12 cellular contexts compared by ENCODE assay signal in genomic region chr9:38018230-38018963, GRCh38. TPM values are rescaled to one million over a fixed set of nuclear protein-coding genes. Genes with fewer than 3 reads are reported as not detected.
DNase-seq lines count a peak whose midpoint lies in the region; ATAC-seq and TF ChIP-seq lines count a peak whose summit lies in the region.
"Had no signal": no experiment of that assay in that cellular context is flagged by ENCODE, and none has a peak within 500 bp of the region (broad histone marks: within the 10 kb centered on the region; RNA-seq: fewer than 3 reads in every experiment).

No MANE protein-coding gene starts in this region.

- no peak overlapping the region for H3K4me3 ChIP-seq in BLaER1 treated with 17β-estradiol and CSF1 and Interleukin-3, amounts not matched to agents 10 nM and 100 nM
- H3K4me3 ChIP-seq in SK-N-SH (ENCODE audit: low read depth in 2 of 2, low read length in 1 of 2) (peak overlapping the region in 1 of 2 experiments; percentile 12; a peak in 1 of 4 replicates), fibroblast of lung (replicated peaks in 1 of 4; ENCODE audit: control extremely low read depth in 1 of 4, insufficient read depth in 1 of 4, low read depth in 3 of 4, low read length in 4 of 4) (no peak overlapping the region), testis (no peak overlapping the region)

- H3K4me1 ChIP-seq in BLaER1 treated with 17β-estradiol and CSF1 and Interleukin-3, amounts not matched to agents 10 nM and 100 nM = peaks cover under 1 to 51% (median 33%) of the 10 kb centered on the region in 10 experiments; a peak in 18 of 20 replicates
- H3K4me1 ChIP-seq in SK-N-SH (ENCODE audit: control insufficient read depth in 1 of 2, insufficient read depth in 2 of 2, low read depth in 1 of 2, low read length in 1 of 2) = peaks cover 60 to 71% of the 10 kb centered on the region in 2 experiments
- peaks cover 23% of the 10 kb centered on the region for H3K4me1 ChIP-seq in fibroblast of lung (ENCODE audit: control insufficient read depth, extremely low read depth, insufficient read depth, low read length)
- no peaks in the 10 kb centered on the region for H3K4me1 ChIP-seq in testis

- H3K79me2 ChIP-seq in SK-N-SH (ENCODE audit: insufficient read depth) (peaks cover 98% of the 10 kb centered on the region), fibroblast of lung (ENCODE audit: control insufficient read depth, insufficient read depth, low read length) (peaks cover 40% of the 10 kb centered on the region)

- peak overlapping the region in 6 of 11 experiments; percentile 66 to 78 (median 69); a peak in 9 of 22 replicates for H3K4me2 ChIP-seq in BLaER1 treated with 17β-estradiol and CSF1 and Interleukin-3, amounts not matched to agents 10 nM and 100 nM
- peak overlapping the region; percentile 72 for H3K4me2 ChIP-seq in SK-N-SH
- peak overlapping the region; percentile 49 for H3K4me2 ChIP-seq in fibroblast of lung (ENCODE audit: extremely low read depth, insufficient read depth, low read length)

- H3K4me1 Mint-ChIP-seq in osteocyte (ENCODE audit: unreplicated experiment) = peaks cover 63% of the 10 kb centered on the region

- no peaks in the 10 kb centered on the region for H3K9me3 Mint-ChIP-seq in osteocyte (ENCODE audit: unreplicated experiment)

- no peaks in the 10 kb centered on the region for H3K27me3 ChIP-seq in BLaER1 treated with 17β-estradiol and CSF1 and Interleukin-3, amounts not matched to agents 10 nM and 100 nM
- no peaks in the 10 kb centered on the region for H3K27me3 ChIP-seq in SK-N-SH (ENCODE audit: insufficient read depth)
- no peaks in the 10 kb centered on the region for H3K27me3 ChIP-seq in fibroblast of lung (ENCODE audit: control insufficient read depth, insufficient read depth, low read length)
- H3K27me3 ChIP-seq in testis = no peaks in the 10 kb centered on the region
- H3K27me3 ChIP-seq: BE2C had no signal

- H3K9me3 ChIP-seq in BLaER1 treated with 17β-estradiol and CSF1 and Interleukin-3, amounts not matched to agents 10 nM and 100 nM (replicated peaks in 1 of 11) = no peaks in the 10 kb centered on the region
- no peaks in the 10 kb centered on the region for H3K9me3 ChIP-seq in SK-N-SH
- no peaks in the 10 kb centered on the region for H3K9me3 ChIP-seq in fibroblast of lung (ENCODE audit: control insufficient read depth, insufficient read depth, low read depth, low read length)
- no peaks in the 10 kb centered on the region for H3K9me3 ChIP-seq in testis
- H3K9me3 ChIP-seq: BE2C, neutrophil had no signal

- H3K9me2 ChIP-seq in SK-N-SH = no peaks in the 10 kb centered on the region

- POLR2A ChIA-PET in SK-N-SH (lab: Yijun Ruan, JAX) = interaction anchor here (1.1 to 1.4 kb wide), 4 partner anchors 20 to 80 kb away, joined by 3 to 6 read pairs (median 3); no protein-coding TSS in a partner anchor

- peaks cover 0 to 12% (median 0%) of the 10 kb centered on the region in 11 experiments; a peak in 1 of 22 replicates for H3K36me3 ChIP-seq in BLaER1 treated with 17β-estradiol and CSF1 and Interleukin-3, amounts not matched to agents 10 nM and 100 nM
- H3K36me3 ChIP-seq in SK-N-SH (replicated peaks in 1 of 2; ENCODE audit: control insufficient read depth in 1 of 2, insufficient read depth in 2 of 2, low read length in 1 of 2) = peaks cover 14 to 30% of the 10 kb centered on the region in 2 experiments
- H3K36me3 ChIP-seq in fibroblast of lung (ENCODE audit: control insufficient read depth, insufficient read depth, low read length) = peaks cover 2% of the 10 kb centered on the region
- no peaks in the 10 kb centered on the region for H3K36me3 ChIP-seq in testis (ENCODE audit: low read depth, missing control alignments)
- H3K36me3 ChIP-seq: neutrophil had no signal

- peak in 1 of 2 experiments; percentile 45; a peak in 1 of 4 replicates for TF ChIP-seq EP300 in SK-N-SH (IDR thresholded peaks at IDR 0.05; ENCODE audit: borderline replicate concordance in 1 of 2, low read depth in 1 of 2, low read length in 1 of 2)

- H3K9ac ChIP-seq in BLaER1 treated with 17β-estradiol and CSF1 and Interleukin-3, amounts not matched to agents 10 nM and 100 nM = peak overlapping the region in 1 of 11 experiments; percentile 27; a peak in 1 of 22 replicates
- H3K9ac ChIP-seq in SK-N-SH = peak overlapping the region; percentile 61; the same call in 1 of the 2 replicates
- no peak overlapping the region for H3K9ac ChIP-seq in fibroblast of lung (ENCODE audit: insufficient read depth, low read length)

- peaks cover 43% of the 10 kb centered on the region for H3F3A ChIP-seq in SK-N-SH (replicated peaks; ENCODE audit: insufficient read depth)

- no peaks in the 10 kb centered on the region for H3K36me3 Mint-ChIP-seq in osteocyte (ENCODE audit: unreplicated experiment)

- 9% methylated on average over 5 of the region's 5 CpGs for WGBS in SK-N-SH (ENCODE audit: low lambda C conversion rate)
- WGBS in testis, 2 donors = 83 to 96% methylated on average over 5 of the region's 5 CpGs

- ATAC-seq in HG03442 (IDR thresholded peaks at IDR 0.05; ENCODE audit: unreplicated experiment) = no peak
- no peak for ATAC-seq in HG02610 (IDR thresholded peaks at IDR 0.05; ENCODE audit: unreplicated experiment)
- no peak for ATAC-seq in GM21423 (IDR thresholded peaks at IDR 0.05; ENCODE audit: unreplicated experiment)

- no peak for TF ChIP-seq POLR2A in testis (IDR thresholded peaks at IDR 0.05)

- intact Hi-C loops in testis (cut with DNase I; ENCODE audit: low total_unique reads) = no loop called here

- H4K20me1 ChIP-seq in BLaER1 treated with 17β-estradiol and CSF1 and Interleukin-3, amounts not matched to agents 10 nM and 100 nM = peaks cover 0 to 58% (median 0%) of the 10 kb centered on the region in 11 experiments; a peak in 2 of 22 replicates
- H4K20me1 ChIP-seq in SK-N-SH (ENCODE audit: insufficient read depth) (no peaks in the 10 kb centered on the region), fibroblast of lung (ENCODE audit: control insufficient read depth, extremely low read depth, insufficient read depth, low read length) (no peaks in the 10 kb centered on the region)

- peak overlapping the region; percentile 91 for H3K27ac Mint-ChIP-seq in osteocyte (ENCODE audit: unreplicated experiment)

- DNase-seq in SK-N-SH (peak; percentile 73), fibroblast of lung (ENCODE audit: low read depth in 2 of 2) (no peak), osteocyte (ENCODE audit: extremely low spot score, unreplicated experiment) (no peak), testis (no peak)
- DNase-seq: activated T-cell treated with anti-CD3 and anti-CD28 coated beads, Interleukin-2, amount 50 U/mL, for 48 hours; cortex of kidney had no signal

- no peak overlapping the region for H2AFZ ChIP-seq in SK-N-SH (ENCODE audit: low read depth)
- no peak overlapping the region for H2AFZ ChIP-seq in fibroblast of lung (ENCODE audit: low read length)

- TF ChIP-seq CTCF in SK-N-SH (IDR thresholded peaks at IDR 0.05) (no peak), fibroblast of lung (conservative IDR thresholded peaks at IDR 0.05 in 1 of 2, IDR thresholded peaks at IDR 0.05 in 1 of 2; ENCODE audit: low read depth in 1 of 2, low read length in 2 of 2) (no peak), osteocyte (IDR thresholded peaks at IDR 0.05) (no peak), testis (IDR thresholded peaks at IDR 0.05) (no peak)

- no peaks in the 10 kb centered on the region for H3K27me3 Mint-ChIP-seq in osteocyte (ENCODE audit: unreplicated experiment)

- CTCF ChIA-PET in SK-N-SH (lab: Yijun Ruan, JAX) = interaction anchor here (0.6 to 5.3 kb wide), 27 partner anchors 8 to 385 kb away, joined by 3 to 74 read pairs (median 7); partner anchors contain the start of gene SHB

- H3K4me3 Mint-ChIP-seq in osteocyte (ENCODE audit: unreplicated experiment) = peak overlapping the region; percentile 34

- TF ChIP-seq RAD21 in SK-N-SH (IDR thresholded peaks at IDR 0.05; ENCODE audit: low read length) = peak; percentile 6

- H3K27ac ChIP-seq in BLaER1 treated with 17β-estradiol and CSF1 and Interleukin-3, amounts not matched to agents 10 nM and 100 nM = no peak overlapping the region
- peak overlapping the region; percentile 97 to 99 for H3K27ac ChIP-seq in SK-N-SH (ENCODE audit: low read depth in 2 of 2, low read length in 1 of 2)
- peak overlapping the region; percentile 52 for H3K27ac ChIP-seq in fibroblast of lung (ENCODE audit: insufficient read depth, low read length)
- no peak overlapping the region for H3K27ac ChIP-seq in testis
- H3K27ac ChIP-seq: neutrophil had no signal

TF ChIP-seq in SK-N-SH, 30 proteins besides CTCF, POLR2A, EP300 and RAD21 (continues in another document):
- no peak for TF ChIP-seq GABPA (IDR thresholded peaks at IDR 0.05; ENCODE audit: low read depth)
- peak; percentile 28; the same call in 1 of the 2 replicates for TF ChIP-seq GATA2 (CRISPR knock-in tag; IDR thresholded peaks at IDR 0.05)
- TF ChIP-seq, protein P1, sequence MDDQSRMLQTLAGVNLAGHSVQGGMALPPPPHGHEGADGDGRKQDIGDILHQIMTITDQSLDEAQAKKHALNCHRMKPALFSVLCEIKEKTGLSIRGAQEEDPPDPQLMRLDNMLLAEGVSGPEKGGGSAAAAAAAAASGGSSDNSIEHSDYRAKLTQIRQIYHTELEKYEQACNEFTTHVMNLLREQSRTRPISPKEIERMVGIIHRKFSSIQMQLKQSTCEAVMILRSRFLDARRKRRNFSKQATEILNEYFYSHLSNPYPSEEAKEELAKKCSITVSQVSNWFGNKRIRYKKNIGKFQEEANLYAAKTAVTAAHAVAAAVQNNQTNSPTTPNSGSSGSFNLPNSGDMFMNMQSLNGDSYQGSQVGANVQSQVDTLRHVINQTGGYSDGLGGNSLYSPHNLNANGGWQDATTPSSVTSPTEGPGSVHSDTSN (IDR thresholded peaks at IDR 0.05) = peak; percentile 49; the same call in 1 of the 2 replicates
- TF ChIP-seq RXRA (IDR thresholded peaks at IDR 0.05; ENCODE audit: borderline replicate concordance, low read depth) = no peak; the same call in 1 of the 2 replicates
- TF ChIP-seq MXI1 (IDR thresholded peaks at IDR 0.05; ENCODE audit: low read depth, low read length) = peak; percentile 12; the same call in 1 of the 2 replicates
- TF ChIP-seq EZH2phosphoT487 (IDR thresholded peaks at IDR 0.05; ENCODE audit: borderline replicate concordance, low read depth) = no peak
- TF ChIP-seq FOSL2 (IDR thresholded peaks at IDR 0.05; ENCODE audit: borderline replicate concordance, low read depth) = no peak

RNA-seq across cellular contexts. Expression of gene SHB, which starts 50.6 kb away (rescaled TPM):
- polyA plus RNA-seq in SK-N-SH (2012; rRNA removed) (20.5 and 26.0 TPM in 2 replicates), fibroblast of lung (9.9 and 16.9 TPM in 2 replicates), testis (ENCODE audit: insufficient read depth, low read depth, low replicate concordance) (8.6 TPM)
- polyA plus RNA-seq in SK-N-SH (2012; cell fraction: cytosol; rRNA removed) = 14.2 and 18.7 TPM in 2 replicates
- polyA plus RNA-seq in SK-N-SH (2012; cell fraction: nucleus; rRNA removed) = 21.7 and 22.0 TPM in 2 replicates
- total RNA-seq in fibroblast of lung (12.6 and 13.9 TPM in 2 replicates), osteocyte (16.7 and 18.3 TPM in 2 replicates), testis (10 to 100 TPM; 21.2 to 22.3 TPM)
- polyA plus RNA-seq in fibroblast of lung (2012) = 13.0 and 21.1 TPM in 2 replicates
- 16.5 and 24.5 TPM in 2 replicates for polyA minus RNA-seq in fibroblast of lung (ENCODE audit: low replicate concordance)

Comparison
In these comparisons a context has a peak if more than half of its experiments do, and no peak if none do; other contexts are left out.
1. H3K27ac ChIP-seq: peak in SK-N-SH (2 of 2) and fibroblast of lung (single experiment); none in BLaER1 treated with 17β-estradiol and CSF1 and Interleukin-3, amounts not matched to agents 10 nM and 100 nM (0 of 11) and testis (0 of 2).
2. Peak in every context shown above with its lines, with median percentiles within 50 percentile points of each other: H3K4me2 ChIP-seq.